ENCODE assay signal across 14 cellular contexts in genomic region chr1:5551274-5551966, GRCh38.
A peak's percentile ranks its signal among the peaks of the same experiment; 100 is the strongest.
DNase-seq lines count a peak whose midpoint lies in the region; ATAC-seq and TF ChIP-seq lines count a peak whose summit lies in the region.
"Had no signal": no experiment of that assay in that cellular context is flagged by ENCODE, and none has a peak within 500 bp of the region (broad histone marks: within the 10 kb centered on the region; RNA-seq: fewer than 3 reads in every experiment).

No MANE protein-coding gene starts in this region.

- DNase-seq in DMS 273 (lab: John Stamatoyannopoulos, UW; ENCODE audit: unreplicated experiment) (peak; percentile 19), DMS 273 treated with DMSO at 0.1 percent for 48 hours (lab: John Stamatoyannopoulos, UW) (no peak), NCI-H1105 treated with DMSO at 0.1 percent for 48 hours (lab: John Stamatoyannopoulos, UW) (peak; percentile 97), RPMI8226 (peak; percentile 89), lower lobe of right lung (no peak), globus pallidus (ENCODE audit: low spot score) (no peak), AG08396 (ENCODE audit: low spot score) (no peak)
- DNase-seq: activated T-cell treated with anti-CD3 and anti-CD28 coated beads, Interleukin-2, amount 50 U/mL, for 48 hours; NCI-H1092 treated with DMSO at 0.1 percent for 48 hours; substantia nigra; WERI-Rb-1 had no signal

- no peak overlapping the region for H3K4me3 ChIP-seq in lower lobe of right lung
- H3K4me3 ChIP-seq: right atrium auricular region had no signal

- no peaks in the 10 kb centered on the region for H3K4me1 ChIP-seq in lower lobe of right lung
- H3K4me1 ChIP-seq: right atrium auricular region had no signal

- H3K27ac ChIP-seq in lower lobe of right lung = no peak overlapping the region
- H3K27ac ChIP-seq: 22Rv1, right atrium auricular region, WERI-Rb-1 had no signal

- H3K27me3 ChIP-seq in lower lobe of right lung (ENCODE audit: low read depth) = no peaks in the 10 kb centered on the region
- H3K27me3 ChIP-seq: right atrium auricular region had no signal

- intact Hi-C loops in lower lobe of right lung (cut with DNase I) = no loop called here

- ATAC-seq in lower lobe of right lung = peak; percentile 43 to 45
- no peak for ATAC-seq in GM18870 (IDR thresholded peaks at IDR 0.05; ENCODE audit: unreplicated experiment)

- H3K9me3 ChIP-seq in lower lobe of right lung = no peaks in the 10 kb centered on the region
- H3K9me3 ChIP-seq: right atrium auricular region had no signal

- TF ChIP-seq CTCF in lower lobe of right lung (IDR thresholded peaks at IDR 0.05) = no peak

- H3K36me3 ChIP-seq in lower lobe of right lung = no peaks in the 10 kb centered on the region
- H3K36me3 ChIP-seq: right atrium auricular region, WERI-Rb-1 had no signal

Comparison
In these comparisons a context has a peak if more than half of its experiments do, and no peak if none do; other contexts are left out.
1. DNase-seq: peak in DMS 273 (single experiment), NCI-H1105 treated with DMSO at 0.1 percent for 48 hours (single experiment) and RPMI8226 (single experiment); none in DMS 273 treated with DMSO at 0.1 percent for 48 hours (single experiment), lower lobe of right lung (single experiment), globus pallidus (single experiment) and AG08396 (single experiment).